ENCODE assay signal across 8 cellular contexts in genomic region chr9:95425910-95426551, GRCh38.
DNase-seq lines count a peak whose midpoint lies in the region; ATAC-seq and TF ChIP-seq lines count a peak whose summit lies in the region.

No MANE protein-coding gene starts in this region.

- in situ Hi-C loops in GM13976 (cut with MboI; ENCODE audit: low sequenced_read_pairs, unreplicated experiment) = no loop called here

- POLR2A ChIA-PET in GM10248 (lab: Yijun Ruan, JAX) = no interaction called here

- CTCF ChIA-PET in GM10248 (lab: Yijun Ruan, JAX) = interaction anchor here (1.3 kb wide), 1 partner anchor 19 kb away, joined by 3 read pairs; no protein-coding TSS in a partner anchor

- peaks cover 24 to 76% (median 58%) of the 10 kb centered on the region in 7 donors for H3K9me3 Mint-ChIP-seq in CD14-positive monocyte

- peak in 3 of 4 donors; percentile 24 to 57 (median 40) for ATAC-seq in psoas muscle
- no peak for ATAC-seq in HG02763 (IDR thresholded peaks at IDR 0.05; ENCODE audit: unreplicated experiment)

- H3K36me3 Mint-ChIP-seq in CD14-positive monocyte = peaks cover 0 to 2% of the 10 kb centered on the region in 2 donors

- WGBS in psoas muscle, 3 donors = 18 to 23% (median 22%) methylated on average over 11 of the region's 11 CpGs

- no peak for TF ChIP-seq CTCF in CD14-positive monocyte (IDR thresholded peaks at IDR 0.05)
- TF ChIP-seq CTCF in fibroblast of villous mesenchyme (IDR thresholded peaks at IDR 0.05; ENCODE audit: insufficient read depth, low read depth, low read length) = no peak
- no peak for TF ChIP-seq CTCF in psoas muscle (IDR thresholded peaks at IDR 0.05)
- no peak for TF ChIP-seq CTCF in GM13976 (IDR thresholded peaks at IDR 0.05; ENCODE audit: borderline replicate concordance, control extremely low read depth, extremely low read depth, insufficient read depth, missing control alignments)
- TF ChIP-seq CTCF in GM10248 (IDR thresholded peaks at IDR 0.05; ENCODE audit: control extremely low read depth, extremely low read depth, low read depth, missing control alignments) = no peak

- H3K4me1 Mint-ChIP-seq in CD14-positive monocyte = peaks cover 6% of the 10 kb centered on the region

- peaks cover 26% of the 10 kb centered on the region for H3K9me3 ChIP-seq in psoas muscle

- no peak for DNase-seq in CD14-positive monocyte (ENCODE audit: low spot score)
- peak; percentile 64 for DNase-seq in H7
- peak; percentile 65 for DNase-seq in SW480 (ENCODE audit: low spot score)
- DNase-seq in fibroblast of villous mesenchyme (ENCODE audit: low read depth) = peak; percentile 24
- DNase-seq in psoas muscle = no peak
- DNase-seq in GM13976 (ENCODE audit: low spot score) = no peak
- no peak for DNase-seq in GM10248 (ENCODE audit: extremely low spot score)

- intact Hi-C loops in CD14-positive monocyte (cut with micrococcal nuclease) = no loop called here
- intact Hi-C loops in psoas muscle (cut with DNase I) = loop anchor here in 1 of 2 donors (5.0 kb wide), 1 partner anchor 81 kb away; no protein-coding TSS in a partner anchor

- H3K27ac Mint-ChIP-seq in CD14-positive monocyte = no peak overlapping the region

- peak overlapping the region; percentile 42 for H3K4me3 ChIP-seq in H7 (ENCODE audit: insufficient read depth, low read depth, low read length)
- H3K4me3 ChIP-seq in fibroblast of villous mesenchyme (ENCODE audit: low read depth, low read length) = peak overlapping the region; percentile 52
- peak overlapping the region; percentile 65 for H3K4me3 ChIP-seq in psoas muscle

- H3K36me3 ChIP-seq in H7 (replicated peaks; ENCODE audit: control insufficient read depth, insufficient read depth, low read length) (no peaks in the 10 kb centered on the region), psoas muscle (ENCODE audit: insufficient read depth in 1 of 2, low read depth in 1 of 2) (peaks cover 0 to 18% of the 10 kb centered on the region in 2 donors)

- no peaks in the 10 kb centered on the region for H3K4me1 ChIP-seq in psoas muscle

- H3K27me3 ChIP-seq in H7 (ENCODE audit: control insufficient read depth, insufficient read depth, low read length) (no peaks in the 10 kb centered on the region), psoas muscle (ENCODE audit: insufficient read depth in 3 of 3, low read length in 2 of 3) (no peaks in the 10 kb centered on the region)

- H3K27ac ChIP-seq in psoas muscle = peak overlapping the region; percentile 88

- peaks cover 51 to 62% (median 58%) of the 10 kb centered on the region in 3 donors for H3K27me3 Mint-ChIP-seq in CD14-positive monocyte (ENCODE audit: low read depth in 3 of 3)

- peak overlapping the region; percentile 52 to 80 for H3K4me3 Mint-ChIP-seq in CD14-positive monocyte

Comparison
In these comparisons a context has a peak if more than half of its experiments do, and no peak if none do; other contexts are left out.
1. DNase-seq: peak in H7 (single experiment), SW480 (single experiment) and fibroblast of villous mesenchyme (single experiment); none in CD14-positive monocyte (single experiment), psoas muscle (0 of 2), GM13976 (single experiment) and GM10248 (single experiment).
2. Peak in every context shown above with its lines, with median percentiles within 50 percentile points of each other: H3K4me3 ChIP-seq.